ENCODE assay signal across 1 cellular context in genomic region chr17:58412910-58413630, GRCh38.
TF ChIP-seq lines count a peak whose summit lies in the region.

No MANE protein-coding gene starts in this region.

TF ChIP-seq in HepG2, 621 proteins besides CTCF, POLR2A, EP300 and RAD21 (continued from another document and continues in another):
- TF ChIP-seq LBX2 (CRISPR knock-in tag; IDR thresholded peaks at IDR 0.05; ENCODE audit: borderline replicate concordance): no peak
- no peak for TF ChIP-seq KAT7 (CRISPR knock-in tag; IDR thresholded peaks at IDR 0.05; ENCODE audit: borderline replicate concordance)
- TF ChIP-seq ISL2 (CRISPR knock-in tag; IDR thresholded peaks at IDR 0.05): peak; percentile 75; the same call in 1 of the 2 replicates
- no peak for TF ChIP-seq MYNN (CRISPR knock-in tag; IDR thresholded peaks at IDR 0.05; ENCODE audit: low read depth)
- TF ChIP-seq ETS1 (CRISPR knock-in tag; IDR thresholded peaks at IDR 0.05): no peak
- TF ChIP-seq BATF2 (CRISPR knock-in tag; IDR thresholded peaks at IDR 0.05): no peak
- no peak for TF ChIP-seq ZNF776 (CRISPR knock-in tag; IDR thresholded peaks at IDR 0.05)
- TF ChIP-seq TFE3 (CRISPR knock-in tag; IDR thresholded peaks at IDR 0.05): no peak
- TF ChIP-seq EED (CRISPR knock-in tag; IDR thresholded peaks at IDR 0.05): no peak
- no peak for TF ChIP-seq CREB3 (CRISPR knock-in tag; IDR thresholded peaks at IDR 0.05)
- TF ChIP-seq ELK4 (CRISPR knock-in tag; IDR thresholded peaks at IDR 0.05; ENCODE audit: borderline replicate concordance): no peak
- TF ChIP-seq GATAD2A (CRISPR knock-in tag; IDR thresholded peaks at IDR 0.05): peak; percentile 94
- TF ChIP-seq SMAD3 (CRISPR knock-in tag; IDR thresholded peaks at IDR 0.05): peak; percentile 22; the same call in 1 of the 2 replicates
- 0 out of 2 replicates have a peak, but pooled peaks have one; percentile 71 for TF ChIP-seq MLLT10 (CRISPR knock-in tag; IDR thresholded peaks at IDR 0.05)
- no peak for TF ChIP-seq NONO (IDR thresholded peaks at IDR 0.05)
- TF ChIP-seq NONO (CRISPR knock-in tag; conservative IDR thresholded peaks at IDR 0.05): peak; percentile 55
- TF ChIP-seq PCBP1 (IDR thresholded peaks at IDR 0.05; ENCODE audit: borderline replicate concordance, low read depth, low read length): no peak
- TF ChIP-seq DNMT3B (CRISPR knock-in tag; conservative IDR thresholded peaks at IDR 0.05): no peak
- TF ChIP-seq NFYB (CRISPR knock-in tag; IDR thresholded peaks at IDR 0.05): no peak
- no peak for TF ChIP-seq ZNF704 (CRISPR knock-in tag; IDR thresholded peaks at IDR 0.05; ENCODE audit: borderline replicate concordance)
- peak; percentile 25; the same call in 1 of the 2 replicates for TF ChIP-seq ZFP1 (CRISPR knock-in tag; IDR thresholded peaks at IDR 0.05)
- TF ChIP-seq PRDM15 (CRISPR knock-in tag; IDR thresholded peaks at IDR 0.05): no peak
- no peak for TF ChIP-seq ZNF720 (CRISPR knock-in tag; IDR thresholded peaks at IDR 0.05)
- no peak for TF ChIP-seq TRAFD1 (CRISPR knock-in tag; IDR thresholded peaks at IDR 0.05; ENCODE audit: borderline replicate concordance)
- no peak for TF ChIP-seq RFXANK (CRISPR knock-in tag; IDR thresholded peaks at IDR 0.05)
- no peak for TF ChIP-seq ZSCAN30 (CRISPR knock-in tag; IDR thresholded peaks at IDR 0.05)
- TF ChIP-seq ZNF570 (CRISPR knock-in tag; IDR thresholded peaks at IDR 0.05; ENCODE audit: borderline replicate concordance): no peak
- no peak; the same call in 1 of the 2 replicates for TF ChIP-seq KDM5A (IDR thresholded peaks at IDR 0.05; ENCODE audit: borderline replicate concordance, low read length)
- TF ChIP-seq HBP1 (CRISPR knock-in tag; IDR thresholded peaks at IDR 0.05; ENCODE audit: low read depth): peak; percentile 71; the same call in 1 of the 2 replicates
- TF ChIP-seq REST (IDR thresholded peaks at IDR 0.05; ENCODE audit: borderline replicate concordance in 1 of 2, low read depth in 1 of 2, low read length in 2 of 2): peak in 1 of 2 experiments; percentile 63; a peak in 2 of 4 replicates
- no peak for TF ChIP-seq ZNF18 (CRISPR knock-in tag; IDR thresholded peaks at IDR 0.05; ENCODE audit: insufficient replicate concordance)
- no peak for TF ChIP-seq DZIP1 (CRISPR knock-in tag; IDR thresholded peaks at IDR 0.05)
- TF ChIP-seq KDM5B (CRISPR knock-in tag; IDR thresholded peaks at IDR 0.05; ENCODE audit: borderline replicate concordance): no peak
